Comparison of ENCODE assay signal across 2 cellular contexts in genomic region chr19:2239173-2239572, GRCh38.
TF ChIP-seq lines count a peak whose summit lies in the region.

No MANE protein-coding gene starts in this region.

TF ChIP-seq in SK-N-SH, 30 proteins besides CTCF, POLR2A, EP300 and RAD21:
- TF ChIP-seq TAF1 (IDR thresholded peaks at IDR 0.05; ENCODE audit: borderline replicate concordance, low read depth, low read length) (no peak), MXI1 (IDR thresholded peaks at IDR 0.05; ENCODE audit: low read depth, low read length) (no peak), RXRA (IDR thresholded peaks at IDR 0.05; ENCODE audit: borderline replicate concordance, low read depth) (no peak)
TF ChIP-seq in SK-N-SH: peak in this region for 0.

TF ChIP-seq in SK-N-SH treated with all-trans-retinoic acid at 6 μM for 48 hours, 23 proteins besides CTCF, POLR2A, EP300 and RAD21:
- TF ChIP-seq CSDC2 (CRISPR knock-in tag; IDR thresholded peaks at IDR 0.05): no peak
- no peak for TF ChIP-seq ZC3H10 (CRISPR knock-in tag; IDR thresholded peaks at IDR 0.05)
- no peak for TF ChIP-seq ARNTL (CRISPR knock-in tag; IDR thresholded peaks at IDR 0.05; ENCODE audit: borderline replicate concordance, low read depth)
- no peak for TF ChIP-seq OSR1 (CRISPR knock-in tag; IDR thresholded peaks at IDR 0.05)
- no peak for TF ChIP-seq SNAI2 (CRISPR knock-in tag; IDR thresholded peaks at IDR 0.05)
- no peak for TF ChIP-seq ZNF8 (CRISPR knock-in tag; IDR thresholded peaks at IDR 0.05)
- TF ChIP-seq GLIS3 (CRISPR knock-in tag; IDR thresholded peaks at IDR 0.05): no peak
- TF ChIP-seq ZNF70 (CRISPR knock-in tag; IDR thresholded peaks at IDR 0.05): no peak
- no peak for TF ChIP-seq BACH2 (CRISPR knock-in tag; IDR thresholded peaks at IDR 0.05; ENCODE audit: borderline replicate concordance)
- TF ChIP-seq TOX (CRISPR knock-in tag; IDR thresholded peaks at IDR 0.05; ENCODE audit: borderline replicate concordance): no peak
- TF ChIP-seq CREB5 (CRISPR knock-in tag; IDR thresholded peaks at IDR 0.05; ENCODE audit: low read depth): no peak
TF ChIP-seq in SK-N-SH treated with all-trans-retinoic acid at 6 μM for 48 hours: peak in this region for 0.
